In the genomic region with DNA sequence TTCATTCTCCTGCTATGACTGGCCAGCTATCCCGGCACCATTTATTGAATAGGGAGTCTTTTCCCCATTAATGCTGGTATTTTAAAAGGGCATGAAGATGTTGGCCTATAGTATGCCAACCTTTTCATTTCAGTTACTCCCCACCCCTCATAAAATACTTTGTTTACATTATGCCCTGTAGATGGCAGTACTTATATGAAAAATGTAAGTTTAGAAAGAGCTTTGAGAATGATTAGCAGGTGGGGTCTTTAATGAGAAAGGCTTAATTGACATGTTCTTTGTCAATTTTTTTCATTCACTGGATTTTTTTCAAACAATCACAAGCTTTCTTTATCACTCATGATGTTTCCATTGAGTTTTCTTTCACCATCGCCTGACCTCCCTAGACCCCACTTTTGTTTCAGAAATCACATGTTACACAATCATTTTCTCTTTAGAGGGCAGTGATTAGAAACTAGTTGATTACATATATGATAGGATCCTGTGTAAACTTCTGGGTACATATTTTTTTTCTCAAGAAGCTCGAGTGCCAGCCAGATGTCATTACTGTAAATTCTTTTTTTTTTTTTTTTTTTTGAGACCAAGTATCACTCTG, we compare ENCODE assay signal across 9 cellular contexts.
DNase-seq lines count a peak whose midpoint lies in the region; ATAC-seq lines count a peak whose summit lies in the region.
"Had no signal": no experiment of that assay in that cellular context is flagged by ENCODE, and none has a peak within 500 bp of the region (broad histone marks: within the 10 kb centered on the region; RNA-seq: fewer than 3 reads in every experiment).

No MANE protein-coding gene starts in this region.

- no peaks in the 10 kb centered on the region for H4K20me1 ChIP-seq in GM23248 (ENCODE audit: insufficient read depth)

- 95 to 96% methylated on average over 3 of the region's 3 CpGs for WGBS in GM23248 (ENCODE audit: low coverage in 1 of 2, low lambda C conversion rate in 2 of 2, missing lambda C conversion rate in 2 of 2), 2 experiments

- H3K36me3 Mint-ChIP-seq in activated naive CD8-positive, alpha-beta T cell treated with anti-CD3 and anti-CD28 coated beads for 36 hours = peaks cover 1% of the 10 kb centered on the region
- peaks cover 4% of the 10 kb centered on the region for H3K36me3 Mint-ChIP-seq in natural killer cell treated with Interleukin-12 subunit alpha and Interleukin-12 subunit beta and Interleukin-15 and Interleukin-18, amount 100 ng/mL, for 72 hours
- H3K36me3 Mint-ChIP-seq: IgD-negative memory B cell had no signal

- peak overlapping the region; percentile 21 for H3K27ac Mint-ChIP-seq in activated naive CD8-positive, alpha-beta T cell treated with anti-CD3 and anti-CD28 coated beads for 36 hours
- peak overlapping the region; percentile 78 to 92 for H3K27ac Mint-ChIP-seq in natural killer cell treated with Interleukin-12 subunit alpha and Interleukin-12 subunit beta and Interleukin-15 and Interleukin-18, amount 100 ng/mL, for 72 hours

- no peaks in the 10 kb centered on the region for H3K36me3 ChIP-seq in GM23248 (ENCODE audit: low read depth)

- H3K4me2 ChIP-seq in GM23248 (ENCODE audit: unreplicated experiment) = no peak overlapping the region

- H3K9me3 ChIP-seq in GM23248 (ENCODE audit: low read depth) = no peaks in the 10 kb centered on the region

- no peaks in the 10 kb centered on the region for H3K79me2 ChIP-seq in GM23248 (ENCODE audit: insufficient read depth)

- H3K27ac ChIP-seq in GM23248 = no peak overlapping the region

- H3K4me3 Mint-ChIP-seq in activated naive CD8-positive, alpha-beta T cell treated with anti-CD3 and anti-CD28 coated beads for 36 hours = no peak overlapping the region
- H3K4me3 Mint-ChIP-seq in natural killer cell treated with Interleukin-12 subunit alpha and Interleukin-12 subunit beta and Interleukin-15 and Interleukin-18, amount 100 ng/mL, for 72 hours = peak overlapping the region; percentile 16
- H3K4me3 Mint-ChIP-seq: IgD-negative memory B cell had no signal

- ATAC-seq in natural killer cell treated with Interleukin-12 subunit alpha and Interleukin-12 subunit beta and Interleukin-15 and Interleukin-18, amount 100 ng/mL, for 72 hours = peak; percentile 59 to 89

- H2AFZ ChIP-seq in GM23248 = no peak overlapping the region

- DNase-seq in NCI-H2227 (lab: John Stamatoyannopoulos, UW; ENCODE audit: unreplicated experiment) = peak; percentile 22
- DNase-seq in NCI-H2227 treated with DMSO at 0.1 percent for 48 hours (lab: John Stamatoyannopoulos, UW) = no peak
- DNase-seq in M059J (ENCODE audit: low read depth) = peak; percentile 7
- no peak for DNase-seq in activated naive CD8-positive, alpha-beta T cell treated with anti-CD3 and anti-CD28 coated beads for 36 hours
- DNase-seq in natural killer cell treated with Interleukin-12 subunit alpha and Interleukin-12 subunit beta and Interleukin-15 and Interleukin-18, amount 100 ng/mL, for 72 hours (ENCODE audit: low spot score) = no peak
- DNase-seq in GF-D8 (lab: John Stamatoyannopoulos, UW) = no peak
- no peak for DNase-seq in GM23248
- DNase-seq in OCI-M2 (lab: John Stamatoyannopoulos, UW; ENCODE audit: unreplicated experiment) = no peak

- H3K9me2 ChIP-seq in GM23248 (ENCODE audit: insufficient read depth) = no peaks in the 10 kb centered on the region

- no peak overlapping the region for H3K9ac ChIP-seq in GM23248

- H3K4me3 ChIP-seq in GM23248 = no peak overlapping the region

- no peaks in the 10 kb centered on the region for H3K9me3 Mint-ChIP-seq in activated naive CD8-positive, alpha-beta T cell treated with anti-CD3 and anti-CD28 coated beads for 36 hours
- H3K9me3 Mint-ChIP-seq in natural killer cell treated with Interleukin-12 subunit alpha and Interleukin-12 subunit beta and Interleukin-15 and Interleukin-18, amount 100 ng/mL, for 72 hours = no peaks in the 10 kb centered on the region
- H3K9me3 Mint-ChIP-seq: IgD-negative memory B cell had no signal

- no peaks in the 10 kb centered on the region for H3F3A ChIP-seq in GM23248 (ENCODE audit: insufficient read depth)

- H3K4me1 ChIP-seq in GM23248 (ENCODE audit: insufficient read depth) = 0 out of 2 replicates have a peak, but pooled peaks cover 4% of the 10 kb centered on the region

- H3K27me3 Mint-ChIP-seq in activated naive CD8-positive, alpha-beta T cell treated with anti-CD3 and anti-CD28 coated beads for 36 hours = no peaks in the 10 kb centered on the region
- H3K27me3 Mint-ChIP-seq in natural killer cell treated with Interleukin-12 subunit alpha and Interleukin-12 subunit beta and Interleukin-15 and Interleukin-18, amount 100 ng/mL, for 72 hours = no peaks in the 10 kb centered on the region
- H3K27me3 Mint-ChIP-seq: IgD-negative memory B cell had no signal

- H3K27me3 ChIP-seq in GM23248 (replicated peaks; ENCODE audit: insufficient read depth) = no peaks in the 10 kb centered on the region

- H3K4me1 Mint-ChIP-seq in activated naive CD8-positive, alpha-beta T cell treated with anti-CD3 and anti-CD28 coated beads for 36 hours = peaks cover 13% of the 10 kb centered on the region
- peaks cover 47 to 51% of the 10 kb centered on the region in 2 donors for H3K4me1 Mint-ChIP-seq in natural killer cell treated with Interleukin-12 subunit alpha and Interleukin-12 subunit beta and Interleukin-15 and Interleukin-18, amount 100 ng/mL, for 72 hours (ENCODE audit: low read depth in 2 of 2)
- H3K4me1 Mint-ChIP-seq: IgD-negative memory B cell had no signal

- in situ Hi-C loops in GM23248 (cut with MboI) = no loop called here

Comparison
In these comparisons a context has a peak if more than half of its experiments do, and no peak if none do; other contexts are left out.
1. DNase-seq: peak in NCI-H2227 (single experiment) and M059J (single experiment); none in NCI-H2227 treated with DMSO at 0.1 percent for 48 hours (single experiment), activated naive CD8-positive, alpha-beta T cell treated with anti-CD3 and anti-CD28 coated beads for 36 hours (single experiment), natural killer cell treated with Interleukin-12 subunit alpha and Interleukin-12 subunit beta and Interleukin-15 and Interleukin-18, amount 100 ng/mL, for 72 hours (single experiment), GF-D8 (single experiment), GM23248 (single experiment) and OCI-M2 (single experiment).